Comparison of ENCODE assay signal across 8 cellular contexts in the genomic region with DNA sequence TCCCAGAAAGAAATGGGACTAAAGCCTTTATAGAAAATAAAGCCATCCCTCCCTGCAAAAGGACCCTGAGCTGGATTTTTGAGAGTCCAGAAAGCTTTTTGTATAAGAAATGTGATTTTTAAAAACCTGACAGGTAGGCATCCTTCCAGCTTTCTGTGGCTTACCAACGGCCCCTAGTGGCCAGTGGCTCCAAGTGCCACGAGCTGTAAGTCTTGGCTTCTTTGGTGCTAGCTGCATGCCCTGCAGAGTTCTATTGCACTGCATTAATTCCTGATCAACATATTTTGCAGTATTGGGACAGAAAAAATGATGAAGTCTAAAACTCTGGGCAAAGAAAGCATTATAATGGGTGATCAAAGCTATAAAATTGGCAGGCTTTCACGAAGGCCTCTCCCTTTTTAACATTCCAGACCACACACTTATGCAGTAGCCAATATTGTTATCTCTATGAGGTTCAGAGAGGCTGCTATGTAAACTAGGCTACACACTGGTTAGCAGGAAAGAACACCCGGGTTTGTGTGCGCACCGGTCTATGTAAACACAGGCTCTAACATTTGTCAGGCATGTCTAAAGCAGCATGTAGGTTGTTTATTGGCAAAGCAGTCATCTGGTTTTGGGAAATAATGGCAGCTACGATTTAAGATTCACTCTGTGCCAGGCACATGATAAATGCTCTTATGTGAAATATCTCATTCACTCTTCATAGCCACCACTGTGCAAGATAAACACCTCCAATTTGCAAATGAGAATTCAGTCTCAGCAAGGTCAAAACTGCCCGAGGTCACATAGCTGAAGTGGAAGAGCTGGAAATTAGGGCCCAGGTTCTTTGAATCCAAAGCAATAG. TPM values are rescaled to one million over a fixed set of nuclear protein-coding genes. Genes with fewer than 3 reads are reported as not detected.
DNase-seq lines count a peak whose midpoint lies in the region; ATAC-seq, FAIRE-seq and TF ChIP-seq lines count a peak whose summit lies in the region.

No MANE protein-coding gene starts in this region.

- H3K27ac ChIP-seq in left ventricle myocardium inferior (replicated peaks) (peak overlapping the region; percentile 56), spleen (no peak overlapping the region)

- H3K36me3 ChIP-seq in left ventricle myocardium inferior: no peaks in the 10 kb centered on the region
- no peaks in the 10 kb centered on the region for H3K36me3 ChIP-seq in spleen

- no peaks in the 10 kb centered on the region for H3K4me1 Mint-ChIP-seq in activated naive CD4-positive, alpha-beta T cell treated with anti-CD3 and anti-CD28 coated beads for 36 hours (ENCODE audit: low read depth)

- peaks cover 2% of the 10 kb centered on the region for H3K36me3 Mint-ChIP-seq in activated naive CD4-positive, alpha-beta T cell treated with anti-CD3 and anti-CD28 coated beads for 36 hours (ENCODE audit: low read depth)

- H3K9me3 ChIP-seq in left ventricle myocardium inferior (replicated peaks) (no peaks in the 10 kb centered on the region), spleen (no peaks in the 10 kb centered on the region)

- H3K27me3 ChIP-seq in left ventricle myocardium inferior (ENCODE audit: low read depth) (no peaks in the 10 kb centered on the region), spleen (replicated peaks in 1 of 7) (no peaks in the 10 kb centered on the region)

- TF ChIP-seq POLR2A in GM12892 (IDR thresholded peaks at IDR 0.05; ENCODE audit: low read depth, low read length) (no peak), spleen (IDR thresholded peaks at IDR 0.05) (no peak)

- intact Hi-C loops in activated naive CD4-positive, alpha-beta T cell treated with anti-CD3 and anti-CD28 coated beads for 36 hours (cut with micrococcal nuclease): loop anchor here (1.0 to 2.0 kb wide), 4 partner anchors 155 to 691 kb away; no protein-coding TSS in a partner anchor
- intact Hi-C loops in left ventricle myocardium inferior (cut with micrococcal nuclease) (no loop called here), spleen (cut with DNase I; ENCODE audit: low total_unique reads) (no loop called here)

- 33 to 38% (median 38%) methylated on average over 8 of the region's 8 CpGs for WGBS in spleen, 5 donors

- H3K4me3 Mint-ChIP-seq in activated naive CD4-positive, alpha-beta T cell treated with anti-CD3 and anti-CD28 coated beads for 36 hours: no peak overlapping the region

- peaks cover 3% of the 10 kb centered on the region for H3K9me3 Mint-ChIP-seq in activated naive CD4-positive, alpha-beta T cell treated with anti-CD3 and anti-CD28 coated beads for 36 hours

- TF ChIP-seq CTCF in left ventricle myocardium inferior (IDR thresholded peaks at IDR 0.05; ENCODE audit: borderline replicate concordance): peak; percentile 87
- peak in 8 of 11 experiments; percentile 18 to 65 (median 48) for TF ChIP-seq CTCF in spleen (IDR thresholded peaks at IDR 0.05 in 8 of 11, conservative IDR thresholded peaks at IDR 0.05 in 3 of 11)

- DNase-seq in Ammon's horn (ENCODE audit: low spot score): peak; percentile 76
- peak; percentile 4 for DNase-seq in GM12892 (ENCODE audit: insufficient read length)
- DNase-seq in NCI-H2081 treated with DMSO at 0.1 percent for 48 hours (lab: John Stamatoyannopoulos, UW): peak; percentile 4
- DNase-seq in activated naive CD4-positive, alpha-beta T cell treated with anti-CD3 and anti-CD28 coated beads for 36 hours: peak; percentile 56
- DNase-seq in left ventricle myocardium inferior: peak; percentile 28
- DNase-seq in spleen: no peak
- DNase-seq in ureter (ENCODE audit: low spot score): no peak

- CTCF ChIA-PET in activated naive CD4-positive, alpha-beta T cell treated with anti-CD3 and anti-CD28 coated beads for 36 hours (lab: Charles Lee): interaction anchor here (0.8 to 5.1 kb wide), 13 partner anchors 12 to 548 kb away, joined by 3 to 30 read pairs (median 4); no protein-coding TSS in a partner anchor

- peaks cover 8% of the 10 kb centered on the region for H3K27me3 Mint-ChIP-seq in activated naive CD4-positive, alpha-beta T cell treated with anti-CD3 and anti-CD28 coated beads for 36 hours (ENCODE audit: low read depth)

- no peak overlapping the region for H3K27ac Mint-ChIP-seq in activated naive CD4-positive, alpha-beta T cell treated with anti-CD3 and anti-CD28 coated beads for 36 hours

- peak; percentile 96 for ATAC-seq in HG02759 (IDR thresholded peaks at IDR 0.05; ENCODE audit: unreplicated experiment)

- peak; percentile 78 for FAIRE-seq in GM12892 (lab: Jason Lieb, UNC)

- H3K4me3 ChIP-seq in left ventricle myocardium inferior (no peak overlapping the region), spleen (no peak overlapping the region)

- H3K4me1 ChIP-seq in left ventricle myocardium inferior (peaks cover 10% of the 10 kb centered on the region), spleen (no peaks in the 10 kb centered on the region)

RNA-seq across cellular contexts. Expression of a gene that starts 55.2 kb away (rescaled TPM):
- not detected for polyA plus RNA-seq in GM12892 (2012; ENCODE audit: missing spikeins)
- not detected for total RNA-seq in activated naive CD4-positive, alpha-beta T cell treated with anti-CD3 and anti-CD28 coated beads for 36 hours
- total RNA-seq in left ventricle myocardium inferior (not detected), spleen (not detected), ureter (not detected)
- not detected for polyA plus RNA-seq in spleen

Comparison
In these comparisons a context has a peak if more than half of its experiments do, and no peak if none do; other contexts are left out.
1. DNase-seq: peak in Ammon's horn (single experiment), GM12892 (single experiment), NCI-H2081 treated with DMSO at 0.1 percent for 48 hours (single experiment), activated naive CD4-positive, alpha-beta T cell treated with anti-CD3 and anti-CD28 coated beads for 36 hours (single experiment) and left ventricle myocardium inferior (single experiment); none in spleen (single experiment) and ureter (single experiment).